10 cellular contexts compared by ENCODE assay signal in the genomic region with DNA sequence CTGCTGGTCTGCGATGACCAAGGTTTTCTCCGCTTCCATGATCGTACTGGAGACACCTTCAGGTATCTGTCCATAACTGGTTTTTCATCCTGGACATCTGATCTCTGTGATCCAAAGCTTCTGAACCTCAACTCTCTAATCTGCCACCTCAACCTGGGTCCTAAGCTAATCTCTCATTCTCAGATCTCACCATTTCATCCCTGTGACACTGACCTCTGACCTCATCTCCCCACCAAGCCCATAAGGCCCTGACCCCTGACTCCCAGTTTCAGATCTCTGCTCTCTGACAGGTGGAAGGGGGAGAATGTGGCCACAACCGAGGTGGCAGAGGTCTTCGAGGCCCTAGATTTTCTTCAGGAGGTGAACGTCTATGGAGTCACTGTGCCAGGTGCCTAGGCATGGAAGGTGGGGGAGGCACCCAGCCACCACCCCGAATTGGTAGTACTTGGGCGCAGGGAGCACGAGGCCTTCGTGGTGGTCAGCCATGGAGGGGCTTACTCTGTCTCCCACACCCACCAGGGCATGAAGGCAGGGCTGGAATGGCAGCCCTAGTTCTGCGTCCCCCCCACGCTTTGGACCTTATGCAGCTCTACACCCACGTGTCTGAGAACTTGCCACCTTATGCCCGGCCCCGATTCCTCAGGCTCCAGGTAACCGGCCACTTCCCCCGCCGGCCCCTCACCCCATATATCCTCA.
"Had no signal": no experiment of that assay in that cellular context is flagged by ENCODE, and none has a peak within 500 bp of the region (broad histone marks: within the 10 kb centered on the region; RNA-seq: fewer than 3 reads in every experiment).

No MANE protein-coding gene starts in this region.

- H3K9me3 Mint-ChIP-seq: activated T-cell treated with anti-CD3 and anti-CD28 coated beads, Interleukin-2, amount 50 U/mL, for 4 hours; stimulated activated naive CD8-positive, alpha-beta T cell treated with anti-CD3 and anti-CD28 coated beads, Interleukin-15, Interleukin-2, amounts not matched to agents 100 ng/mL and 50 ng/mL, for 24 hours had no signal

- H3K27me3 Mint-ChIP-seq: stimulated activated naive CD8-positive, alpha-beta T cell treated with anti-CD3 and anti-CD28 coated beads, Interleukin-15, Interleukin-2, amounts not matched to agents 100 ng/mL and 50 ng/mL, for 24 hours had no signal

- H3K27ac Mint-ChIP-seq: stimulated activated naive CD8-positive, alpha-beta T cell treated with anti-CD3 and anti-CD28 coated beads, Interleukin-15, Interleukin-2, amounts not matched to agents 100 ng/mL and 50 ng/mL, for 24 hours had no signal

- ATAC-seq: activated T-cell treated with anti-CD3 and anti-CD28 coated beads, Interleukin-2, amount 50 U/mL, for 4 hours; gastroesophageal sphincter; sciatic nerve had no signal

- DNase-seq: activated CD4-positive, alpha-beta T cell treated with anti-CD3 and anti-CD28 coated beads, Interleukin-2, amount 50 U/mL, for 4 hours; activated CD4-positive, CD25-positive, alpha-beta regulatory T cell treated with anti-CD3 and anti-CD28 coated beads, Interleukin-2, amount 50 U/mL, for 72 hours; activated gamma-delta T cell treated with Interleukin-2 at 50 U/mL for 16 hours; activated T-cell treated with anti-CD3 and anti-CD28 coated beads, Interleukin-2, amount 50 U/mL, for 4 hours; effector memory CD4-positive, alpha-beta T cell; mesendoderm; occipital lobe had no signal

- H3K9me3 ChIP-seq: gastroesophageal sphincter had no signal

- H3K4me3 Mint-ChIP-seq: stimulated activated naive CD8-positive, alpha-beta T cell treated with anti-CD3 and anti-CD28 coated beads, Interleukin-15, Interleukin-2, amounts not matched to agents 100 ng/mL and 50 ng/mL, for 24 hours had no signal
